Comparison of ENCODE assay signal across 1 cellular context in genomic region chr17:45270828-45271418, GRCh38.
TF ChIP-seq lines count a peak whose summit lies in the region.

No MANE protein-coding gene starts in this region.

TF ChIP-seq in K562, 482 proteins besides CTCF, POLR2A, EP300 and RAD21 (continues in another document):
- no peak for TF ChIP-seq HIVEP1 (CRISPR knock-in tag; IDR thresholded peaks at IDR 0.05)
- TF ChIP-seq ZEB2 (IDR thresholded peaks at IDR 0.05): no peak
- no peak for TF ChIP-seq WHSC1 (IDR thresholded peaks at IDR 0.05; ENCODE audit: low read length)
- TF ChIP-seq SMARCB1 (IDR thresholded peaks at IDR 0.05; ENCODE audit: insufficient read length, low read depth): no peak
- TF ChIP-seq TFAM (CRISPR knock-in tag; conservative IDR thresholded peaks at IDR 0.05): no peak
- no peak for TF ChIP-seq ZNF655 (CRISPR knock-in tag; IDR thresholded peaks at IDR 0.05)
- no peak for TF ChIP-seq HSF4 (CRISPR knock-in tag; IDR thresholded peaks at IDR 0.05; ENCODE audit: borderline replicate concordance)
- 0 out of 2 replicates have a peak, but pooled peaks have one; percentile 27 for TF ChIP-seq JUND (IDR thresholded peaks at IDR 0.05; ENCODE audit: borderline replicate concordance, low read depth, low read length)
- TF ChIP-seq JUND (tag; IDR thresholded peaks at IDR 0.05; ENCODE audit: borderline replicate concordance, low read depth, low read length): no peak; the same call in 2 of the 3 replicates
- TF ChIP-seq ZNF696 (CRISPR knock-in tag; conservative IDR thresholded peaks at IDR 0.05): no peak
- no peak for TF ChIP-seq ZNF121 (CRISPR knock-in tag; conservative IDR thresholded peaks at IDR 0.05)
- TF ChIP-seq ARID2 (IDR thresholded peaks at IDR 0.05): peak; percentile 53; the same call in 1 of the 2 replicates
- TF ChIP-seq ZNF174 (CRISPR knock-in tag; IDR thresholded peaks at IDR 0.05): no peak
- TF ChIP-seq RREB1 (CRISPR knock-in tag; IDR thresholded peaks at IDR 0.05): no peak
- no peak for TF ChIP-seq ZNF24 (IDR thresholded peaks at IDR 0.05)
- TF ChIP-seq ZNF217 (CRISPR knock-in tag; IDR thresholded peaks at IDR 0.05): no peak
- TF ChIP-seq YBX1 (IDR thresholded peaks at IDR 0.05): no peak
- no peak for TF ChIP-seq ATF6 (CRISPR knock-in tag; IDR thresholded peaks at IDR 0.05)
- no peak for TF ChIP-seq MEF2D (tag; conservative IDR thresholded peaks at IDR 0.05; ENCODE audit: low read depth)
- 0 out of 2 replicates have a peak, but pooled peaks have one; percentile 24 for TF ChIP-seq DEAF1 (CRISPR knock-in tag; IDR thresholded peaks at IDR 0.05)
- peak; percentile 61 for TF ChIP-seq SMC3 (conservative IDR thresholded peaks at IDR 0.05; ENCODE audit: insufficient read depth, low read depth, low read length)
- no peak for TF ChIP-seq ARID4B (CRISPR knock-in tag; IDR thresholded peaks at IDR 0.05)
- TF ChIP-seq UBTF (IDR thresholded peaks at IDR 0.05; ENCODE audit: borderline replicate concordance in 1 of 2, low read depth in 2 of 2, low read length in 2 of 2): no peak
- no peak for TF ChIP-seq EHMT2 (IDR thresholded peaks at IDR 0.05)
- TF ChIP-seq ARID3B (CRISPR knock-in tag; IDR thresholded peaks at IDR 0.05; ENCODE audit: borderline replicate concordance): no peak
- no peak for TF ChIP-seq PREB (CRISPR knock-in tag; IDR thresholded peaks at IDR 0.05)
- no peak for TF ChIP-seq HMGN3 (IDR thresholded peaks at IDR 0.05; ENCODE audit: borderline replicate concordance, extremely low read depth, insufficient read length, low read depth, low read length)
- TF ChIP-seq ZNF311 (CRISPR knock-in tag; IDR thresholded peaks at IDR 0.05): no peak
- no peak for TF ChIP-seq NCOA4 (IDR thresholded peaks at IDR 0.05; ENCODE audit: partially characterized antibody)
- no peak for TF ChIP-seq NCOR1 (IDR thresholded peaks at IDR 0.05)
- TF ChIP-seq ZNF197 (CRISPR knock-in tag; IDR thresholded peaks at IDR 0.05; ENCODE audit: low read depth): no peak
- TF ChIP-seq CBX5 (IDR thresholded peaks at IDR 0.05; ENCODE audit: borderline replicate concordance, low read depth): no peak
- no peak for TF ChIP-seq HNRNPLL (IDR thresholded peaks at IDR 0.05; ENCODE audit: low read depth, low read length, poor library complexity, severe bottlenecking)
- 0 out of 2 replicates have a peak, but pooled peaks have one; percentile 24 for TF ChIP-seq LCOR (CRISPR knock-in tag; IDR thresholded peaks at IDR 0.05)
- peak; percentile 37; the same call in 1 of the 2 replicates for TF ChIP-seq CREM (IDR thresholded peaks at IDR 0.05; ENCODE audit: low read depth)
- TF ChIP-seq ZNF395 (CRISPR knock-in tag; IDR thresholded peaks at IDR 0.05): no peak
- TF ChIP-seq SETDB1 (IDR thresholded peaks at IDR 0.05; ENCODE audit: low read length): no peak
